ENCODE assay signal across 9 cellular contexts in genomic region chr18:62131305-62131909, GRCh38. TPM values are rescaled to one million over a fixed set of nuclear protein-coding genes. Genes with fewer than 3 reads are reported as not detected.
DNase-seq lines count a peak whose midpoint lies in the region; ATAC-seq and TF ChIP-seq lines count a peak whose summit lies in the region.
"Had no signal": no experiment of that assay in that cellular context is flagged by ENCODE, and none has a peak within 500 bp of the region (broad histone marks: within the 10 kb centered on the region; RNA-seq: fewer than 3 reads in every experiment).

No MANE protein-coding gene starts in this region.

- ATAC-seq in HG02763 (IDR thresholded peaks at IDR 0.05; ENCODE audit: unreplicated experiment) = peak; percentile 76
- peak; percentile 90 to 95 (median 92) for ATAC-seq in right lobe of liver

- no peak overlapping the region for H3K4me3 ChIP-seq in choroid plexus epithelial cell (ENCODE audit: low read depth, low read length)
- H3K4me3 ChIP-seq in right lobe of liver = no peak overlapping the region
- H3K4me3 ChIP-seq: skin epidermis had no signal

- H3K27me3 ChIP-seq in right lobe of liver = no peaks in the 10 kb centered on the region

- intact Hi-C loops in right lobe of liver (cut with DNase I) = no loop called here

- WGBS in right lobe of liver (ENCODE audit: insufficient coverage, low coverage, low lambda C conversion rate, missing lambda C conversion rate) = 73% methylated on average over 2 of the region's 2 CpGs

- no peaks in the 10 kb centered on the region for H3K36me3 ChIP-seq in right lobe of liver

- no peak for TF ChIP-seq POLR2A in right lobe of liver (IDR thresholded peaks at IDR 0.05)

- DNase-seq in NCI-H82 (lab: John Stamatoyannopoulos, UW) (peak; percentile 79), NCI-H82 treated with DMSO at 0.1 percent for 48 hours (lab: John Stamatoyannopoulos, UW; ENCODE audit: unreplicated experiment) (no peak), NCI-H2107 treated with DMSO at 0.1 percent for 48 hours (lab: John Stamatoyannopoulos, UW; ENCODE audit: unreplicated experiment) (peak; percentile 52), choroid plexus epithelial cell (ENCODE audit: low read depth) (peak; percentile 90), right lobe of liver (peak; percentile 35 to 61 (median 50))
- DNase-seq in activated CD4-positive, CD25-positive, alpha-beta regulatory T cell treated with anti-CD3 and anti-CD28 coated beads, Interleukin-2, amount 50 U/mL, for 16 hours (ENCODE audit: low read depth, low spot score) = peak; percentile 36
- peak; percentile 29 for DNase-seq in stimulated activated CD8-positive, alpha-beta memory T cell treated with anti-CD3 and anti-CD28 coated beads, Interleukin-12 subunit alpha, Interleukin-12 subunit beta, amount 100 ng/mL, for 1 hour (ENCODE audit: low read depth)

- TF ChIP-seq CTCF in choroid plexus epithelial cell (conservative IDR thresholded peaks at IDR 0.05; ENCODE audit: low read depth, low read length) = peak; percentile 94
- TF ChIP-seq CTCF in right lobe of liver (IDR thresholded peaks at IDR 0.05) = peak; percentile 89 to 96 (median 94)

- H3K9me3 ChIP-seq in right lobe of liver = no peaks in the 10 kb centered on the region

- no peaks in the 10 kb centered on the region for H3K4me1 ChIP-seq in right lobe of liver

- H3K27ac ChIP-seq in right lobe of liver = no peak overlapping the region
- H3K27ac ChIP-seq: skin epidermis had no signal

RNA-seq across cellular contexts. Expression of gene PIGN, which starts 55.4 kb away (rescaled TPM):
- 10 to 100 TPM in 5 of 6 experiments, 1 to 10 TPM in 1; 8.2 to 17.8 (median 13.0) TPM for total RNA-seq in right lobe of liver

RNA-seq across cellular contexts. Expression of gene RELCH, which starts 55.6 kb away (rescaled TPM):
- 10 to 100 TPM in 5 of 6 experiments, 1 to 10 TPM in 1; 9.7 to 16.7 (median 11.5) TPM for total RNA-seq in right lobe of liver
